In the genomic region with DNA sequence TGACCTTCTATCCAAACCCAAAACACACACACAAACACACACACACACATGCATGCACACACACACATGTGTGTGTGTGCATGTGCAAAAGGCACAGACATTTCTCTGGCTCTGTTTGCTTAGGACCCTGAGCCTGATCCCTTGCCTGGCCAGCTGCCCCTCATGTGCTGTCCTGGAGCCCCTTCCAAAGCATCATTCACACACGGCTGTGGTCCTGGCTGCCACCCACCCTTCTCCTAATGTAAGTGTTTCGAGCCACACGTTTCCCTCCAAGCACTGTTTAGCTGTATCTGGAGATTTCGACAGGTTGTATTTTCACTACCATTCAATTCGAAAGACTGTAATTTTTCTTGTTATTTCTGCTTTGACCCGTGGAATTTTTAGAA, we compare ENCODE assay signal across 16 cellular contexts. TPM values are rescaled to one million over a fixed set of nuclear protein-coding genes. Genes with fewer than 3 reads are reported as not detected.
DNase-seq lines count a peak whose midpoint lies in the region; ATAC-seq and TF ChIP-seq lines count a peak whose summit lies in the region.
"Had no signal": no experiment of that assay in that cellular context is flagged by ENCODE, and none has a peak within 500 bp of the region (broad histone marks: within the 10 kb centered on the region; RNA-seq: fewer than 3 reads in every experiment).

No MANE protein-coding gene starts in this region.

- intact Hi-C loops in mucosa of descending colon (cut with DNase I, micrococcal nuclease), result no loop called here

- H3K4me3 ChIP-seq in CD4-positive, CD25-positive, alpha-beta regulatory T cell (ENCODE audit: low read depth, low read length), result no peak overlapping the region
- H3K4me3 ChIP-seq in SJCRH30 (no peak overlapping the region), mucosa of descending colon (no peak overlapping the region)
- H3K4me3 ChIP-seq: MG63, skin epidermis, suprapubic skin had no signal

- H3K36me3 Mint-ChIP-seq in CD4-positive, CD25-positive, alpha-beta regulatory T cell, result peaks cover 7% of the 10 kb centered on the region
- H3K36me3 Mint-ChIP-seq in stimulated activated memory B cell treated with anti-CD40 and anti-IgM and Interleukin-4, amounts not matched to agents 10 μg/mL and 1 μg/mL and 100 μg/mL, for 72 hours, result no peaks in the 10 kb centered on the region
- H3K36me3 Mint-ChIP-seq: naive B cell had no signal

- H3K27ac Mint-ChIP-seq in CD4-positive, CD25-positive, alpha-beta regulatory T cell, result peak overlapping the region in 2 of 3 donors; percentile 66 to 79
- peak overlapping the region; percentile 16 for H3K27ac Mint-ChIP-seq in stimulated activated memory B cell treated with anti-CD40 and anti-IgM and Interleukin-4, amounts not matched to agents 10 μg/mL and 1 μg/mL and 100 μg/mL, for 72 hours
- H3K27ac Mint-ChIP-seq: activated CD4-positive, alpha-beta T cell treated with anti-CD3 and anti-CD28 coated beads for 36 hours had no signal

- H3K9me3 Mint-ChIP-seq in CD4-positive, CD25-positive, alpha-beta regulatory T cell, result peaks cover 0 to 4% (median 0%) of the 10 kb centered on the region in 7 donors
- H3K9me3 Mint-ChIP-seq in stimulated activated memory B cell treated with anti-CD40 and anti-IgM and Interleukin-4, amounts not matched to agents 10 μg/mL and 1 μg/mL and 100 μg/mL, for 72 hours, result peaks cover 2% of the 10 kb centered on the region

- H3K27ac ChIP-seq in CD4-positive, CD25-positive, alpha-beta regulatory T cell (ENCODE audit: insufficient read depth, low read length, poor library complexity, severe bottlenecking), result no peak overlapping the region
- peak overlapping the region; percentile 72 for H3K27ac ChIP-seq in SJCRH30
- H3K27ac ChIP-seq: suprapubic skin had no signal

- peaks cover 2% of the 10 kb centered on the region for H3K27me3 ChIP-seq in CD4-positive, CD25-positive, alpha-beta regulatory T cell (ENCODE audit: control insufficient read depth, insufficient read depth, low read length)
- no peaks in the 10 kb centered on the region for H3K27me3 ChIP-seq in SJCRH30
- H3K27me3 ChIP-seq: MG63, suprapubic skin had no signal

- no peak for TF ChIP-seq CTCF in mucosa of descending colon (IDR thresholded peaks at IDR 0.05)

- H3K9me3 ChIP-seq in CD4-positive, CD25-positive, alpha-beta regulatory T cell (ENCODE audit: control insufficient read depth in 2 of 2, low read length in 2 of 2), result no peaks in the 10 kb centered on the region
- H3K9me3 ChIP-seq in SJCRH30 (replicated peaks), result no peaks in the 10 kb centered on the region
- H3K9me3 ChIP-seq in mucosa of descending colon, result no peaks in the 10 kb centered on the region
- H3K9me3 ChIP-seq: MG63, suprapubic skin had no signal

- H3K4me1 ChIP-seq in CD4-positive, CD25-positive, alpha-beta regulatory T cell (ENCODE audit: control insufficient read depth, insufficient read depth, low read length, poor library complexity, severe bottlenecking), result no peaks in the 10 kb centered on the region
- H3K4me1 ChIP-seq in SJCRH30, result peaks cover 24% of the 10 kb centered on the region
- H3K4me1 ChIP-seq in mucosa of descending colon (ENCODE audit: low read depth), result no peaks in the 10 kb centered on the region

- H3K27me3 Mint-ChIP-seq in CD4-positive, CD25-positive, alpha-beta regulatory T cell, result peaks cover 6% of the 10 kb centered on the region
- H3K27me3 Mint-ChIP-seq in stimulated activated memory B cell treated with anti-CD40 and anti-IgM and Interleukin-4, amounts not matched to agents 10 μg/mL and 1 μg/mL and 100 μg/mL, for 72 hours, result no peaks in the 10 kb centered on the region
- H3K27me3 Mint-ChIP-seq: activated CD4-positive, alpha-beta T cell treated with anti-CD3 and anti-CD28 coated beads for 36 hours; progenitor cell of endocrine pancreas had no signal

- ATAC-seq in CD4-positive, CD25-positive, alpha-beta regulatory T cell (ENCODE audit: low read depth in 2 of 2), result no peak
- ATAC-seq in stimulated activated memory B cell treated with anti-CD40 and anti-IgM and Interleukin-4, amounts not matched to agents 10 μg/mL and 1 μg/mL and 100 μg/mL, for 72 hours, result no peak
- no peak for ATAC-seq in mucosa of descending colon
- ATAC-seq: activated CD4-positive, alpha-beta T cell treated with anti-CD3 and anti-CD28 coated beads for 36 hours had no signal

- no peak for DNase-seq in CD4-positive, CD25-positive, alpha-beta regulatory T cell
- DNase-seq in SJCRH30 (no peak), iPS-NIHi11 (ENCODE audit: low spot score) (peak; percentile 2), DMS153 treated with DMSO at 0.1 percent for 48 hours (lab: John Stamatoyannopoulos, UW; ENCODE audit: unreplicated experiment) (no peak), AG08395 (ENCODE audit: low spot score) (no peak), mucosa of descending colon (no peak)
- DNase-seq: activated CD4-positive, alpha-beta T cell treated with anti-CD3 and anti-CD28 coated beads for 36 hours; activated gamma-delta T cell treated with Interleukin-2 at 50 U/mL for 16 hours; naive B cell; NCI-H1694; stimulated activated CD4-positive, alpha-beta T cell treated with anti-CD3 and anti-CD28 coated beads, Interleukin-4, amount 100 ng/mL, for 4 hours had no signal

- no peaks in the 10 kb centered on the region for H3K36me3 ChIP-seq in CD4-positive, CD25-positive, alpha-beta regulatory T cell (ENCODE audit: control insufficient read depth, insufficient read depth, low read length)
- H3K36me3 ChIP-seq in SJCRH30, result no peaks in the 10 kb centered on the region
- H3K36me3 ChIP-seq in mucosa of descending colon (ENCODE audit: low read depth), result no peaks in the 10 kb centered on the region
- H3K36me3 ChIP-seq: MG63, suprapubic skin had no signal

- H3K4me3 Mint-ChIP-seq in CD4-positive, CD25-positive, alpha-beta regulatory T cell, result no peak overlapping the region
- no peak overlapping the region for H3K4me3 Mint-ChIP-seq in stimulated activated memory B cell treated with anti-CD40 and anti-IgM and Interleukin-4, amounts not matched to agents 10 μg/mL and 1 μg/mL and 100 μg/mL, for 72 hours
- H3K4me3 Mint-ChIP-seq: activated CD4-positive, alpha-beta T cell treated with anti-CD3 and anti-CD28 coated beads for 36 hours; naive B cell had no signal

- H3K4me1 Mint-ChIP-seq in CD4-positive, CD25-positive, alpha-beta regulatory T cell, result peaks cover 0 to 17% (median 10%) of the 10 kb centered on the region in 4 donors
- H3K4me1 Mint-ChIP-seq in stimulated activated memory B cell treated with anti-CD40 and anti-IgM and Interleukin-4, amounts not matched to agents 10 μg/mL and 1 μg/mL and 100 μg/mL, for 72 hours, result peaks cover 16% of the 10 kb centered on the region

RNA-seq across cellular contexts. Expression of gene KLF13, which starts 45.8 kb away (rescaled TPM):
- 227 TPM for total RNA-seq in CD4-positive, CD25-positive, alpha-beta regulatory T cell
- polyA plus RNA-seq in CD4-positive, CD25-positive, alpha-beta regulatory T cell, result 10 to 100 TPM; 36.3 to 52.1 (median 47.7) TPM
- total RNA-seq in SJCRH30 (2014; rRNA removed; shearing (Covaris generic)), result 33.1 and 34.7 TPM in 2 replicates
- 100 to 1,000 TPM in 1 of 3 donors, 10 to 100 TPM in 2; 72.4 to 107 (median 91.2) TPM for total RNA-seq in mucosa of descending colon
